Comparison of ENCODE assay signal across 18 cellular contexts in the genomic region with DNA sequence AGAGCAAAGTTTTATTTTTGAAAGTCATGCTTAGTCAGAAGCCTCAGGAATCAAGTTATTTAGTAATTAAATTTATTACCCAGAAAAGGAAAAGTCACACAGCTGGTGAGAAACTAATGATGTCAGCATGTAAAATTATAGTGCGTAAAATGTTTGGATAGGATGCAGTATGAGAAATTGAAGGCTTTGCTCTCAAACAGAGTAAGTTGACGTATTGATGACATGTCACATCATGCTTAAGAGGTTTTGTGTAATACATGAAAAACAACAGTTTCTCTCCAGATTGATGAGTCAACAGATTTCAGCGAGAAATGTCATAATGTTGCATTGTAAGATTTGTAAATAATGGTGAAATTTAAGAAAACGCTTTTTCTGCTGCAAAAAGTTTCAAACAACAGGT.
A peak's percentile ranks its signal among the peaks of the same experiment; 100 is the strongest.
DNase-seq lines count a peak whose midpoint lies in the region; TF ChIP-seq lines count a peak whose summit lies in the region.
"Had no signal": no experiment of that assay in that cellular context is flagged by ENCODE, and none has a peak within 500 bp of the region (broad histone marks: within the 10 kb centered on the region; RNA-seq: fewer than 3 reads in every experiment).

No MANE protein-coding gene starts in this region.

- DNase-seq in AG10803 (ENCODE audit: low read depth) (peak; percentile 61), HPDE6-E6E7 (ENCODE audit: extremely low spot score) (peak; percentile 3), cardiac fibroblast (ENCODE audit: low read depth in 2 of 2) (peak; percentile 2 to 51), kidney tubule cell (ENCODE audit: low spot score) (peak; percentile 71), GOT3 (lab: John Stamatoyannopoulos, UW) (no peak), NCI-H1436 treated with DMSO at 0.1 percent for 48 hours (lab: John Stamatoyannopoulos, UW) (no peak), DMS 273 (lab: John Stamatoyannopoulos, UW; ENCODE audit: unreplicated experiment) (no peak)
- DNase-seq: activated CD4-positive, alpha-beta memory T cell treated with anti-CD3 and anti-CD28 coated beads for 36 hours; activated gamma-delta T cell treated with Interleukin-2 at 50 U/mL for 16 hours; adrenal gland; AML-193; caudate nucleus; CD8-positive, alpha-beta memory T cell; DMS79 treated with DMSO at 0.1 percent for 48 hours; left colon; NCI-H146; stimulated activated naive CD4-positive, alpha-beta T cell had no signal

- no peak for TF ChIP-seq CTCF in AG10803 (conservative IDR thresholded peaks at IDR 0.05; ENCODE audit: low read length)
- no peak for TF ChIP-seq CTCF in cardiac fibroblast (IDR thresholded peaks at IDR 0.05; ENCODE audit: low read depth, low read length)

- H3K4me3 ChIP-seq in AG10803 (ENCODE audit: low read length) (no peak overlapping the region), cardiac fibroblast (replicated peaks in 1 of 2; ENCODE audit: low read depth in 2 of 2, low read length in 2 of 2) (no peak overlapping the region)
- H3K4me3 ChIP-seq: adrenal gland, skin epidermis had no signal

Comparison
In these comparisons a context has a peak if more than half of its experiments do, and no peak if none do; other contexts are left out.
1. DNase-seq: peak in AG10803 (single experiment), HPDE6-E6E7 (single experiment), cardiac fibroblast (2 of 2) and kidney tubule cell (single experiment); none in GOT3 (single experiment), NCI-H1436 treated with DMSO at 0.1 percent for 48 hours (single experiment) and DMS 273 (single experiment).